In the genomic region with DNA sequence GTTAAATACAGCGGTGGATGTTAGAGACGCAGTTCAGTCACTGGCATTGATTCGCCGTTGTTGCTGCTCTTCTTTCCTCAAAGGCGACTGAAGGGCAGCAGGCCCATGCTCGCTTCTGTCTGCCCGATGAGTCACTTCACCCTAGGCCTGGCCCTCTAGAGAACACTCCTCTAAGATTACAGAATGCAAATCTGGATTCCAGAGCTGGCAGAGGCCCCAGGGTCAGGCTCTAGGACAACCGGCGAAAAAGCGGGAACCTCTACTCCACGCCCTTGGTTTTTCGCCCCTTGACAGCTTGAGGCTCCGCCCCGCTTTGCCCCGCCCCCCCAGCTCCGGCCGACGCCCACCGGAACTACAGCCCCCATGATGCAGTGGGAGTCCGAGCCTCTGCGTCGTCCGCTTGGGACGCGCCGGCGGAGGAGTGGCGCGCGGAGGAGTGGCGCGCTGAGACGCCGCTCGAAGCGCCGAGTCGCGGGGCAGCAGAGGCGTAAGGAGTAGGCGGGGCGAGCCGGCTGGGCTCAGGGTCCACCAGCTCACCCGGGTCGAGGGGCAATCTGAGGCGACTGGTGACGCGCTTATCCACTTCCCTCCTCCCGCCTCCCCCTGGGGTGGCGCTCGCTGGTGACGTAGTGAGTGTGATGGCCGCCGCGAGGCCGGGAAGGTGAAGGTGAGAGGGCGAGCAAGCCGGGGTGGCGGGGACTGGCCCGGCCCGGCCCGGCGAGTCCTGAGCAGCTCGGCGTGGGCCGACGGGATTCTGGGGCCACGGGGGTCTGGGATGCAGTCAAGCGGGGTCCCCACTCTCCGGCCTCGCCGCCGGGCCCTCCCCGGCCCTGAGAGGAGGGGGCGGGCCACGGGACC, we compare ENCODE assay signal across 8 cellular contexts. TPM values are rescaled to one million over a fixed set of nuclear protein-coding genes. Genes with fewer than 3 reads are reported as not detected.
DNase-seq lines count a peak whose midpoint lies in the region; ATAC-seq and TF ChIP-seq lines count a peak whose summit lies in the region.

Gene MFN2, plus strand, starts transcription at position 627 of the 858 bp plus-strand sequence. CDS start 8,725 bp downstream, outside the sequence.

- no peaks in the 10 kb centered on the region for H3K27me3 ChIP-seq in RWPE2 (ENCODE audit: insufficient read depth, poor library complexity, severe bottlenecking)

- peak within 1 kb of the TSS; percentile 97 for H3K27ac Mint-ChIP-seq in activated T-helper 2 cell treated with anti-CD3 and anti-CD28 coated beads, Interferon-gamma antibody, Interleukin-2, Interleukin-4, amounts not matched to agents 10 μg/mL and 5 μg/mL and 100 μg/mL, durations not matched to agents 14 hours and 24 hours and 36 hours
- H3K27ac Mint-ChIP-seq in natural killer cell: peak within 1 kb of the TSS; percentile 86 to 96

- H3K27ac ChIP-seq in RWPE2 (ENCODE audit: poor library complexity, severe bottlenecking): peak within 1 kb of the TSS; percentile 87

- no peaks in the 10 kb centered on the region for H3K9me3 Mint-ChIP-seq in activated T-helper 2 cell treated with anti-CD3 and anti-CD28 coated beads, Interferon-gamma antibody, Interleukin-2, Interleukin-4, amounts not matched to agents 10 μg/mL and 5 μg/mL and 100 μg/mL, durations not matched to agents 14 hours and 24 hours and 36 hours
- H3K9me3 Mint-ChIP-seq in natural killer cell: no peaks in the 10 kb centered on the region

- H3K36me3 ChIP-seq in RWPE2 (ENCODE audit: low read depth): peaks cover 32% of the 10 kb centered on the region

- TF ChIP-seq CTCF in RWPE2 (IDR thresholded peaks at IDR 0.05; ENCODE audit: poor library complexity, severe bottlenecking) (no peak), fibroblast of mammary gland (conservative IDR thresholded peaks at IDR 0.05; ENCODE audit: control insufficient read depth, insufficient read depth, low read depth, low read length) (no peak), natural killer cell (IDR thresholded peaks at IDR 0.05) (no peak)

- H3K9me3 ChIP-seq in RWPE2 (ENCODE audit: severe bottlenecking): no peaks in the 10 kb centered on the region

- peak within 1 kb of the TSS; percentile 96 for H3K4me3 Mint-ChIP-seq in activated T-helper 2 cell treated with anti-CD3 and anti-CD28 coated beads, Interferon-gamma antibody, Interleukin-2, Interleukin-4, amounts not matched to agents 10 μg/mL and 5 μg/mL and 100 μg/mL, durations not matched to agents 14 hours and 24 hours and 36 hours (ENCODE audit: low read depth)
- peak within 1 kb of the TSS; percentile 94 for H3K4me3 Mint-ChIP-seq in natural killer cell

- H3K27me3 Mint-ChIP-seq in activated T-helper 2 cell treated with anti-CD3 and anti-CD28 coated beads, Interferon-gamma antibody, Interleukin-2, Interleukin-4, amounts not matched to agents 10 μg/mL and 5 μg/mL and 100 μg/mL, durations not matched to agents 14 hours and 24 hours and 36 hours (ENCODE audit: low read depth): no peaks in the 10 kb centered on the region
- no peaks in the 10 kb centered on the region for H3K27me3 Mint-ChIP-seq in natural killer cell (ENCODE audit: low read depth in 2 of 2)

- peaks cover 32% of the 10 kb centered on the region for H3K4me1 Mint-ChIP-seq in activated T-helper 2 cell treated with anti-CD3 and anti-CD28 coated beads, Interferon-gamma antibody, Interleukin-2, Interleukin-4, amounts not matched to agents 10 μg/mL and 5 μg/mL and 100 μg/mL, durations not matched to agents 14 hours and 24 hours and 36 hours (ENCODE audit: low read depth)
- H3K4me1 Mint-ChIP-seq in natural killer cell: peaks cover 44 to 47% of the 10 kb centered on the region in 2 donors

- H3K4me3 ChIP-seq in RWPE2 (ENCODE audit: severe bottlenecking) (peak within 1 kb of the TSS; percentile 87), fibroblast of mammary gland (ENCODE audit: control insufficient read depth, low read depth, low read length) (peak within 1 kb of the TSS; percentile 78)

- H3K4me1 ChIP-seq in RWPE2 (ENCODE audit: insufficient read depth, poor library complexity, severe bottlenecking): peaks cover 15% of the 10 kb centered on the region

- DNase-seq in EH (ENCODE audit: low read depth) (peak; percentile 98), H4 (ENCODE audit: low spot score) (peak; percentile 96), LoVo (ENCODE audit: low spot score) (peak; percentile 98), RWPE2 (ENCODE audit: low spot score) (peak; percentile 97), fibroblast of mammary gland (ENCODE audit: low read depth) (peak; percentile 97), natural killer cell (peak; percentile 93)
- peak; percentile 92 for DNase-seq in activated T-helper 2 cell treated with anti-CD3 and anti-CD28 coated beads, Interferon-gamma antibody, Interleukin-2, Interleukin-4, amounts not matched to agents 10 μg/mL and 5 μg/mL and 100 μg/mL, durations not matched to agents 14 hours and 24 hours and 36 hours (ENCODE audit: low spot score)
- DNase-seq in stimulated activated naive CD4-positive, alpha-beta T cell treated with Interleukin-2 at 50 U/mL for 16 hours (lab: John Stamatoyannopoulos, UW): peak; percentile 95

- peaks cover 32% of the 10 kb centered on the region for H3K36me3 Mint-ChIP-seq in activated T-helper 2 cell treated with anti-CD3 and anti-CD28 coated beads, Interferon-gamma antibody, Interleukin-2, Interleukin-4, amounts not matched to agents 10 μg/mL and 5 μg/mL and 100 μg/mL, durations not matched to agents 14 hours and 24 hours and 36 hours (ENCODE audit: low read depth)
- no peaks in the 10 kb centered on the region for H3K36me3 Mint-ChIP-seq in natural killer cell

- ATAC-seq in RWPE2 (ENCODE audit: low read depth) (peak; percentile 78), natural killer cell (peak; percentile 89 to 97 (median 92))

- intact Hi-C loops in activated T-helper 2 cell treated with anti-CD3 and anti-CD28 coated beads, Interferon-gamma antibody, Interleukin-2, Interleukin-4, amounts not matched to agents 10 μg/mL and 5 μg/mL and 100 μg/mL, durations not matched to agents 14 hours and 24 hours and 36 hours (cut with micrococcal nuclease): loop anchor here (2.0 to 5.0 kb wide), 3 partner anchors 39 to 73 kb away; partner anchors contain the start of genes MIIP and PLOD1
- intact Hi-C loops in natural killer cell (cut with micrococcal nuclease): loop anchor here (1.0 kb wide), 2 partner anchors 39 to 54 kb away; partner anchors contain the start of genes KIAA2013 and MIIP

RNA-seq across cellular contexts. Expression of gene MFN2, which starts in this region (rescaled TPM):
- 38.4 and 40.1 TPM in 2 replicates for total RNA-seq in H4 (2014; rRNA removed; shearing (Covaris generic))
- 67.9 and 69.5 TPM in 2 replicates for total RNA-seq in activated T-helper 2 cell treated with anti-CD3 and anti-CD28 coated beads, Interferon-gamma antibody, Interleukin-2, Interleukin-4, amounts not matched to agents 10 μg/mL and 5 μg/mL and 100 μg/mL, durations not matched to agents 14 hours and 24 hours and 36 hours
- 10 to 100 TPM; 54.7 to 65.9 (median 55.8) TPM for total RNA-seq in natural killer cell

Comparison
In these comparisons a context has a peak if more than half of its experiments do, and no peak if none do; other contexts are left out.
1. Peak in every context shown above with its lines: DNase-seq, ATAC-seq, H3K4me3 ChIP-seq and H3K27ac ChIP-seq.